8 cellular contexts compared by ENCODE assay signal in genomic region chr17:75241996-75242460, GRCh38. TPM values are rescaled to one million over a fixed set of nuclear protein-coding genes. Genes with fewer than 3 reads are reported as not detected.
DNase-seq lines count a peak whose midpoint lies in the region; ATAC-seq and TF ChIP-seq lines count a peak whose summit lies in the region.
"Had no signal": no experiment of that assay in that cellular context is flagged by ENCODE, and none has a peak within 500 bp of the region (broad histone marks: within the 10 kb centered on the region; RNA-seq: fewer than 3 reads in every experiment).

No MANE protein-coding gene starts in this region.

- H3K9ac ChIP-seq in adipocyte (ENCODE audit: low read length): peak overlapping the region; percentile 61

- in situ Hi-C loops in KBM-7 (cut with MboI; ENCODE audit: low pct_unique_long_range_greater_than_20kb, low sequenced_read_pairs): no loop called here

- H3K4me3 Mint-ChIP-seq in CD8-positive, alpha-beta memory T cell: peak overlapping the region; percentile 16 to 89 (median 70)

- H3K4me1 ChIP-seq in CD8-positive, alpha-beta memory T cell (ENCODE audit: insufficient read depth, low read length): peaks cover 29% of the 10 kb centered on the region
- peaks cover 41% of the 10 kb centered on the region for H3K4me1 ChIP-seq in adipocyte (ENCODE audit: control insufficient read depth, insufficient read depth, low read length)
- peaks cover 18 to 21% of the 10 kb centered on the region in 2 experiments for H3K4me1 ChIP-seq in neutrophil (ENCODE audit: control insufficient read depth in 1 of 2, insufficient read depth in 1 of 2, low read depth in 1 of 2, low read length in 1 of 2)

- no peaks in the 10 kb centered on the region for H3K9me3 Mint-ChIP-seq in CD8-positive, alpha-beta memory T cell

- peak in 2 of 5 donors; percentile 23 to 55 for DNase-seq in CD8-positive, alpha-beta memory T cell
- DNase-seq in LHCN-M2 (ENCODE audit: low read depth) (peak; percentile 87), adipocyte (ENCODE audit: low read depth) (no peak), SHP77 treated with DMSO at 0.1 percent for 48 hours (lab: John Stamatoyannopoulos, UW) (no peak), KBM-7 (no peak)

- peaks cover 3 to 97% (median 24%) of the 10 kb centered on the region in 3 donors for H3K36me3 Mint-ChIP-seq in CD8-positive, alpha-beta memory T cell

- no peaks in the 10 kb centered on the region for H3K27me3 ChIP-seq in CD8-positive, alpha-beta memory T cell (ENCODE audit: insufficient read depth, low read length, poor library complexity, severe bottlenecking)
- no peaks in the 10 kb centered on the region for H3K27me3 ChIP-seq in adipocyte (replicated peaks; ENCODE audit: control insufficient read depth, insufficient read depth, low read length)
- H3K27me3 ChIP-seq in neutrophil: no peaks in the 10 kb centered on the region
- H3K27me3 ChIP-seq: cardiac muscle cell had no signal

- ATAC-seq in GM21717 (IDR thresholded peaks at IDR 0.05; ENCODE audit: unreplicated experiment): no peak

- no peak for TF ChIP-seq CTCF in neutrophil (IDR thresholded peaks at IDR 0.05)

- H3K27ac ChIP-seq in CD8-positive, alpha-beta memory T cell (ENCODE audit: low read depth, low read length): peak overlapping the region; percentile 60
- H3K27ac ChIP-seq in neutrophil: peak overlapping the region; percentile 13
- H3K27ac ChIP-seq: cardiac muscle cell had no signal

- peak overlapping the region; percentile 87 to 99 (median 96) for H3K27ac Mint-ChIP-seq in CD8-positive, alpha-beta memory T cell

- CTCF ChIA-PET in CD8-positive, alpha-beta memory T cell (lab: Charles Lee): interaction anchor here (0.6 to 2.2 kb wide), 6 partner anchors 11 to 189 kb away, joined by 3 to 11 read pairs (median 4); partner anchors contain the start of gene MIF4GD

- no peaks in the 10 kb centered on the region for H3K27me3 Mint-ChIP-seq in CD8-positive, alpha-beta memory T cell

- H3K4me1 Mint-ChIP-seq in CD8-positive, alpha-beta memory T cell: peaks cover 32 to 48% (median 36%) of the 10 kb centered on the region in 3 donors

- H3K9me3 ChIP-seq in CD8-positive, alpha-beta memory T cell (ENCODE audit: low read length): no peaks in the 10 kb centered on the region
- H3K9me3 ChIP-seq in adipocyte (ENCODE audit: control insufficient read depth, low read length) (no peaks in the 10 kb centered on the region), neutrophil (no peaks in the 10 kb centered on the region)

- POLR2A ChIA-PET in CD8-positive, alpha-beta memory T cell (lab: Charles Lee): interaction anchor here (1.0 to 1.3 kb wide), 4 partner anchors 13 to 29 kb away, joined by 3 to 5 read pairs (median 4); partner anchors contain the start of genes GGA3, MIF4GD and MRPS7

- H3K36me3 ChIP-seq in CD8-positive, alpha-beta memory T cell (ENCODE audit: insufficient read depth, low read length): peaks cover 61% of the 10 kb centered on the region
- H3K36me3 ChIP-seq in adipocyte (ENCODE audit: control insufficient read depth, insufficient read depth, low read length, severe bottlenecking) (peaks cover 85% of the 10 kb centered on the region), neutrophil (peaks cover 86% of the 10 kb centered on the region)

- no peak overlapping the region for H3K4me3 ChIP-seq in CD8-positive, alpha-beta memory T cell (ENCODE audit: low read length)
- peak overlapping the region; percentile 20 for H3K4me3 ChIP-seq in adipocyte (ENCODE audit: low read length)
- H3K4me3 ChIP-seq in neutrophil (ENCODE audit: low read depth in 1 of 2, low read length in 1 of 2): no peak overlapping the region
- H3K4me3 ChIP-seq: cardiac muscle cell had no signal

RNA-seq across cellular contexts. Expression of gene GGA3, which starts 19.4 kb away (rescaled TPM):
- total RNA-seq in CD8-positive, alpha-beta memory T cell: 10 to 100 TPM; 73.2 to 75.1 TPM
- 17.6 TPM for polyA plus RNA-seq in CD8-positive, alpha-beta memory T cell
- 14.7 and 18.5 TPM in 2 replicates for total RNA-seq in LHCN-M2 (2014; rRNA removed)
- 12.7 TPM for polyA plus RNA-seq in LHCN-M2 (2012)

RNA-seq across cellular contexts. Expression of gene MRPS7, which starts 19.7 kb away (rescaled TPM):
- 100 to 1,000 TPM; 101 to 102 TPM for total RNA-seq in CD8-positive, alpha-beta memory T cell
- polyA plus RNA-seq in CD8-positive, alpha-beta memory T cell: 123 TPM
- total RNA-seq in LHCN-M2 (2014; rRNA removed): 52.4 and 58.4 TPM in 2 replicates
- polyA plus RNA-seq in LHCN-M2 (2012): 73.1 TPM

RNA-seq across cellular contexts. Expression of gene MIF4GD, which starts 29.0 kb away (rescaled TPM):
- total RNA-seq in CD8-positive, alpha-beta memory T cell: 10 to 100 TPM; 38.5 to 40.4 TPM
- polyA plus RNA-seq in CD8-positive, alpha-beta memory T cell: 108 TPM
- total RNA-seq in LHCN-M2 (2014; rRNA removed): 4.2 and 8.6 TPM in 2 replicates
- 8.5 TPM for polyA plus RNA-seq in LHCN-M2 (2012)

RNA-seq across cellular contexts. Expression of gene NUP85, which starts 36.5 kb away (rescaled TPM):
- total RNA-seq in CD8-positive, alpha-beta memory T cell: 100 to 1,000 TPM; 147 to 152 TPM
- polyA plus RNA-seq in CD8-positive, alpha-beta memory T cell: 39.0 TPM
- 41.1 and 42.1 TPM in 2 replicates for total RNA-seq in LHCN-M2 (2014; rRNA removed)
- 48.1 TPM for polyA plus RNA-seq in LHCN-M2 (2012)

RNA-seq across cellular contexts. Expression of gene SLC25A19, which starts 47.2 kb away (rescaled TPM):
- 100 to 1,000 TPM; 119 to 126 TPM for total RNA-seq in CD8-positive, alpha-beta memory T cell
- 15.5 TPM for polyA plus RNA-seq in CD8-positive, alpha-beta memory T cell
- total RNA-seq in LHCN-M2 (2014; rRNA removed): 7.1 and 8.7 TPM in 2 replicates
- polyA plus RNA-seq in LHCN-M2 (2012): 7.6 TPM
